Comparison of ENCODE assay signal across 10 cellular contexts in the genomic region with DNA sequence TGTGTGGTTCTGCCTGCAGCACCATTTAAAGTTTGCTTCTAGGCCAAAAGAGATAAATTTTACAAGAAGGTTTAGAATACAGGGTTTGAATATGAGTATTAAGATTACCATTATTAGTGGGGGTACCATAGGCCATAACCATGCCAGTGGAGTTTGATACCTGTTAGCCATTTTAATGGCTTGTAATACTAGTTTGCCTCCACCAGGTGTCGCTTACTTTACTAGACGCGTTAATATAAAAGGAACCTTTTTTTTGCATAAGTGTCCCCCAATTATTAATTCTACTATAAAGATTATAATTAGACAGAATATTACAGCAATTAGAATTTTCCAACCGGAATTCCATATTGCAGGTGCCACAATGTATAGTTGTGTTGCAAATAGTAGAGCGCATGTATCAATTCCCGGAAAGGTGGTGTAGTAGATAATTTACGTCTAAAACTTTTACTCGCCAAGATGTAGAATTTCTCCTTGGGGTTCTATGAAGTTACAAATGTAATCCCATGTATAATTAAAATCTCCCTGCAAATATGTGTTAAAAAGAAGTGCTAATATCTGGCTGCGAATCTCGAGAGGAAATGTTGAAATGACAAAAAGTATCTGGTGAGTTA. TPM values are rescaled to one million over a fixed set of nuclear protein-coding genes. Genes with fewer than 3 reads are reported as not detected.
A peak's percentile ranks its signal among the peaks of the same experiment; 100 is the strongest.
DNase-seq lines count a peak whose midpoint lies in the region; ATAC-seq and TF ChIP-seq lines count a peak whose summit lies in the region.
"Had no signal": no experiment of that assay in that cellular context is flagged by ENCODE, and none has a peak within 500 bp of the region (broad histone marks: within the 10 kb centered on the region; RNA-seq: fewer than 3 reads in every experiment).

No MANE protein-coding gene starts in this region.

- 0 out of 2 replicates have a peak, but pooled peaks have one; percentile 4 for TF ChIP-seq RAD21 in SK-N-SH (IDR thresholded peaks at IDR 0.05; ENCODE audit: low read length)

- no peak overlapping the region for H2AFZ ChIP-seq in SK-N-SH (ENCODE audit: low read depth)

- no peak overlapping the region for H3K9ac ChIP-seq in SK-N-SH

- no peaks in the 10 kb centered on the region for H3K79me2 ChIP-seq in SK-N-SH (ENCODE audit: insufficient read depth)

- H4K20me1 ChIP-seq in SK-N-SH (ENCODE audit: insufficient read depth), result no peaks in the 10 kb centered on the region

- H3K4me3 ChIP-seq in SK-N-SH (ENCODE audit: low read depth in 2 of 2, low read length in 1 of 2), result no peak overlapping the region

- no peaks in the 10 kb centered on the region for H3K9me2 ChIP-seq in SK-N-SH

- no peak for DNase-seq in AG09319 (ENCODE audit: extremely low read depth, low read depth)
- no peak for DNase-seq in GM13977 (ENCODE audit: low spot score)
- DNase-seq in SK-N-SH, result no peak
- peak; percentile 21 for DNase-seq in iPS-NIHi11 (ENCODE audit: low spot score)
- DNase-seq in SK-N-DZ (ENCODE audit: low spot score), result no peak
- DNase-seq in DMS79 treated with DMSO at 0.1 percent for 48 hours (lab: John Stamatoyannopoulos, UW), result no peak
- DNase-seq: NCI-H1436 had no signal

- in situ Hi-C loops in GM13977 (cut with MboI; ENCODE audit: low pct_unique_long_range_greater_than_20kb, low sequenced_read_pairs, unreplicated experiment), result loop anchor here (10.0 kb wide), 2 partner anchors 78 to 292 kb away; no protein-coding TSS in a partner anchor

- no peaks in the 10 kb centered on the region for H3K4me1 ChIP-seq in SK-N-SH (ENCODE audit: control insufficient read depth in 1 of 2, insufficient read depth in 2 of 2, low read depth in 1 of 2, low read length in 1 of 2)

- H3K4me2 ChIP-seq in SK-N-SH, result no peak overlapping the region

- H3K9me3 ChIP-seq in SK-N-SH, result no peaks in the 10 kb centered on the region

- no peak for ATAC-seq in GM18519 (IDR thresholded peaks at IDR 0.05; ENCODE audit: low FRiP score, unreplicated experiment)
- no peak for ATAC-seq in HG02642 (IDR thresholded peaks at IDR 0.05; ENCODE audit: poor library complexity, unreplicated experiment)
- ATAC-seq: activated naive CD4-positive, alpha-beta T cell treated with anti-CD3 and anti-CD28 coated beads, Interleukin-2, amount 50 U/mL, for 72 hours had no signal

- no peaks in the 10 kb centered on the region for H3F3A ChIP-seq in SK-N-SH (replicated peaks; ENCODE audit: insufficient read depth)

- no peaks in the 10 kb centered on the region; the same call in 1 of the 2 replicates for H3K27me3 ChIP-seq in SK-N-SH (ENCODE audit: insufficient read depth)

- TF ChIP-seq CTCF in AG09319 (IDR thresholded peaks at IDR 0.05; ENCODE audit: low read depth, low read length) (peak; percentile 34), GM13977 (IDR thresholded peaks at IDR 0.05; ENCODE audit: extremely low read depth, insufficient read depth, missing control alignments) (peak; percentile 61), SK-N-SH (IDR thresholded peaks at IDR 0.05) (peak; percentile 76)

- CTCF ChIA-PET in SK-N-SH (lab: Yijun Ruan, JAX), result interaction anchor here (0.8 to 2.9 kb wide), 6 partner anchors 9 to 56 kb away, joined by 3 to 17 read pairs (median 4); no protein-coding TSS in a partner anchor

- H3K36me3 ChIP-seq in SK-N-SH (replicated peaks in 1 of 2; ENCODE audit: control insufficient read depth in 1 of 2, insufficient read depth in 2 of 2, low read length in 1 of 2), result no peaks in the 10 kb centered on the region

- WGBS in SK-N-SH (ENCODE audit: low lambda C conversion rate), result 37% methylated on average over 10 of the region's 10 CpGs

- H3K27ac ChIP-seq in SK-N-SH (ENCODE audit: low read depth in 2 of 2, low read length in 1 of 2), result no peak overlapping the region

- POLR2A ChIA-PET in SK-N-SH (lab: Yijun Ruan, JAX), result no interaction called here

- TF ChIP-seq EP300 in SK-N-SH (IDR thresholded peaks at IDR 0.05; ENCODE audit: borderline replicate concordance in 1 of 2, low read depth in 1 of 2, low read length in 1 of 2), result no peak

TF ChIP-seq in SK-N-SH, 30 proteins besides CTCF, POLR2A, EP300 and RAD21:
- TF ChIP-seq POLR2AphosphoS5 (IDR thresholded peaks at IDR 0.05; ENCODE audit: low read depth, low read length), result no peak
- TF ChIP-seq, protein P1, sequence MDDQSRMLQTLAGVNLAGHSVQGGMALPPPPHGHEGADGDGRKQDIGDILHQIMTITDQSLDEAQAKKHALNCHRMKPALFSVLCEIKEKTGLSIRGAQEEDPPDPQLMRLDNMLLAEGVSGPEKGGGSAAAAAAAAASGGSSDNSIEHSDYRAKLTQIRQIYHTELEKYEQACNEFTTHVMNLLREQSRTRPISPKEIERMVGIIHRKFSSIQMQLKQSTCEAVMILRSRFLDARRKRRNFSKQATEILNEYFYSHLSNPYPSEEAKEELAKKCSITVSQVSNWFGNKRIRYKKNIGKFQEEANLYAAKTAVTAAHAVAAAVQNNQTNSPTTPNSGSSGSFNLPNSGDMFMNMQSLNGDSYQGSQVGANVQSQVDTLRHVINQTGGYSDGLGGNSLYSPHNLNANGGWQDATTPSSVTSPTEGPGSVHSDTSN (IDR thresholded peaks at IDR 0.05), result no peak

RNA-seq across cellular contexts. Expression of a gene that starts 16.1 kb away (rescaled TPM):
- not detected in 2 replicates for polyA plus RNA-seq in SK-N-SH (2012; rRNA removed)
- not detected in 2 replicates for polyA plus RNA-seq in SK-N-SH (2012; cell fraction: cytosol; rRNA removed)
- polyA plus RNA-seq in SK-N-SH (2012; cell fraction: nucleus; rRNA removed), result not detected in 2 replicates
- polyA plus RNA-seq in SK-N-DZ (2014; cell fraction: cytosol; rRNA removed), result not detected in 2 replicates
- not detected in 2 replicates for polyA plus RNA-seq in SK-N-DZ (2014; cell fraction: nucleus; rRNA removed)

RNA-seq across cellular contexts. Expression of a gene that starts 35.1 kb away (rescaled TPM):
- polyA plus RNA-seq in SK-N-SH (2012; rRNA removed), result not detected in 2 replicates
- polyA plus RNA-seq in SK-N-SH (2012; cell fraction: cytosol; rRNA removed), result not detected in 2 replicates
- polyA plus RNA-seq in SK-N-SH (2012; cell fraction: nucleus; rRNA removed), result not detected in 2 replicates
- polyA plus RNA-seq in SK-N-DZ (2014; cell fraction: cytosol; rRNA removed), result not detected in 2 replicates
- not detected in 2 replicates for polyA plus RNA-seq in SK-N-DZ (2014; cell fraction: nucleus; rRNA removed)

RNA-seq across cellular contexts. Expression of a gene that starts 53.1 kb away (rescaled TPM):
- not detected in 2 replicates for polyA plus RNA-seq in SK-N-SH (2012; rRNA removed)
- not detected in 2 replicates for polyA plus RNA-seq in SK-N-SH (2012; cell fraction: cytosol; rRNA removed)
- not detected in 2 replicates for polyA plus RNA-seq in SK-N-SH (2012; cell fraction: nucleus; rRNA removed)
- not detected in 2 replicates for polyA plus RNA-seq in SK-N-DZ (2014; cell fraction: cytosol; rRNA removed)
- polyA plus RNA-seq in SK-N-DZ (2014; cell fraction: nucleus; rRNA removed), result not detected in 2 replicates
